21 cellular contexts compared by ENCODE assay signal in genomic region chr2:72515696-72516095, GRCh38.
DNase-seq lines count a peak whose midpoint lies in the region; ATAC-seq and TF ChIP-seq lines count a peak whose summit lies in the region.
"Had no signal": no experiment of that assay in that cellular context is flagged by ENCODE, and none has a peak within 500 bp of the region (broad histone marks: within the 10 kb centered on the region; RNA-seq: fewer than 3 reads in every experiment).

No MANE protein-coding gene starts in this region.

- DNase-seq in NOMO-1 treated with DMSO at 0.1 percent for 48 hours (lab: John Stamatoyannopoulos, UW; ENCODE audit: unreplicated experiment) (peak; percentile 8), NOMO-1 treated with dmso at 0.1 percent for 144 hours (lab: John Stamatoyannopoulos, UW; ENCODE audit: unreplicated experiment) (no peak), amniotic epithelial cell (ENCODE audit: low read depth) (peak; percentile 37), hippocampal formation (lab: John Stamatoyannopoulos, UW) (peak; percentile 48 to 65), retina (no peak), WERI-Rb-1 (no peak), LoVo (ENCODE audit: low spot score) (no peak)
- DNase-seq: 8988T; activated CD8-positive, alpha-beta memory T cell treated with anti-CD3 and anti-CD28 coated beads, Interleukin-2, amount 10 ng/mL, durations not matched to agents 7 days and 5 days; activated effector memory CD4-positive, alpha-beta T cell treated with Interleukin-2 at 50 U/mL for 16 hours; aorta; DMS153; gastrocnemius medialis; naive B cell; NCI-H2081; NCI-H524; T-helper 9 cell had no signal

- no peak overlapping the region for H3K4me3 ChIP-seq in WERI-Rb-1 (ENCODE audit: low read depth, low read length)
- H3K4me3 ChIP-seq: coronary artery, gastrocnemius medialis, smooth muscle cell, tibial nerve had no signal

- ATAC-seq in HG02623 (IDR thresholded peaks at IDR 0.05; ENCODE audit: unreplicated experiment): no peak
- ATAC-seq: activated CD8-positive, alpha-beta memory T cell treated with anti-CD3 and anti-CD28 coated beads, Interleukin-2, amount 10 ng/mL, durations not matched to agents 7 days and 5 days; gastrocnemius medialis had no signal

- no peak overlapping the region for H3K27ac ChIP-seq in WERI-Rb-1
- H3K27ac ChIP-seq: coronary artery, gastrocnemius medialis, tibial nerve had no signal

- H3K9me3 ChIP-seq in WERI-Rb-1 (ENCODE audit: severe bottlenecking): no peaks in the 10 kb centered on the region
- H3K9me3 ChIP-seq: gastrocnemius medialis, tibial nerve had no signal

- H3K27me3 ChIP-seq in WERI-Rb-1 (ENCODE audit: insufficient read depth, low read depth, severe bottlenecking): no peaks in the 10 kb centered on the region
- H3K27me3 ChIP-seq: gastrocnemius medialis, tibial nerve had no signal

- H3K36me3 ChIP-seq in WERI-Rb-1: no peaks in the 10 kb centered on the region
- H3K36me3 ChIP-seq: gastrocnemius medialis, tibial nerve had no signal

- TF ChIP-seq CTCF in WERI-Rb-1 (IDR thresholded peaks at IDR 0.05; ENCODE audit: low read depth, low read length): no peak

Comparison
In these comparisons a context has a peak if more than half of its experiments do, and no peak if none do; other contexts are left out.
1. DNase-seq: peak in NOMO-1 treated with DMSO at 0.1 percent for 48 hours (single experiment), amniotic epithelial cell (single experiment) and hippocampal formation (2 of 2); none in NOMO-1 treated with dmso at 0.1 percent for 144 hours (single experiment), retina (single experiment), WERI-Rb-1 (single experiment) and LoVo (single experiment).